Comparison of ENCODE assay signal across 18 cellular contexts in the genomic region with DNA sequence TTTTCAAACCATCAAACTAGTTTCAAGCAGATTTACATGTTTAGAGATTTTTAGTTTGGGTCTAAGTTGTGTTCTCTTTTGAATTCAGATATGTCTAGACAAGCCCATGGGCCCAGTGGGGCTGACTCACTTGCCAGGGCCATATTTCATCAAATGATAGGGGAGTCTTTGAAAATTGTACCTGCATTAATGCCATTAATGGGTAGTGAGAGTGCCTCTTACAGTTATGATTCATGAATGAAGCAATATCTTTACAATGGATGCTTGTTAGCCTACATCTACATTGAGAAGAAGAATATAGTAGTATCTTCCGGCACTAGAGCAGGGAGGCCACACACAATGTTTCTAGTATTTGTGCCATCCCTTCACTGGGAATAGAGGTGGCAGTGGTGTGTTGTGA.
"Had no signal": no experiment of that assay in that cellular context is flagged by ENCODE, and none has a peak within 500 bp of the region (broad histone marks: within the 10 kb centered on the region; RNA-seq: fewer than 3 reads in every experiment).

No MANE protein-coding gene starts in this region.

- H3K4me2 ChIP-seq: hepatocyte had no signal

- H3K4me3 ChIP-seq: dorsolateral prefrontal cortex, hepatocyte, testis, transverse colon had no signal

- H3K79me2 ChIP-seq: hepatocyte had no signal

- H3K27ac ChIP-seq: dorsolateral prefrontal cortex, hepatocyte, neutrophil, testis, transverse colon had no signal

- DNase-seq: cortex of kidney; dorsolateral prefrontal cortex; effector CD8-positive, alpha-beta T cell; foreskin melanocyte; head of caudate nucleus; left colon; left ventricle myocardium superior; naive thymus-derived CD4-positive, alpha-beta T cell; nephron progenitor cell; posterior cingulate gyrus; stimulated activated CD4-positive, alpha-beta T cell treated with anti-CD3 and anti-CD28 coated beads, Interleukin-2, amount 100 ng/mL, for 24 hours; stimulated activated CD4-positive, alpha-beta T cell treated with anti-CD3 and anti-CD28 coated beads, Interleukin-4, amount 100 ng/mL, for 4 hours; stimulated activated naive B cell treated with anti-CD40 and anti-IgM and Interleukin-4, amounts not matched to agents 10 μg/mL and 1 μg/mL and 100 μg/mL, for 72 hours; stimulated activated naive CD8-positive, alpha-beta T cell treated with anti-CD3 and anti-CD28 coated beads, Interleukin-15, amount 100 ng/mL, for 72 hours; testis; transverse colon had no signal

- H3K4me1 ChIP-seq: testis had no signal

- H3K9me3 ChIP-seq: neutrophil, testis, transverse colon had no signal

- H3K27me3 ChIP-seq: hepatocyte, neutrophil, testis, transverse colon had no signal

- H2AFZ ChIP-seq: hepatocyte had no signal

- H3K36me3 ChIP-seq: neutrophil, transverse colon had no signal
